In genomic region chr1:153946622-153947246, GRCh38 we compare ENCODE assay signal across 1 cellular context.
TF ChIP-seq lines count a peak whose summit lies in the region.

DENND4B (minus strand) TSS chr1:153946718; CDS start chr1:153944374, 2,344 bp downstream.

TF ChIP-seq in IMR-90, 13 proteins besides CTCF, POLR2A, EP300 and RAD21 (continued from another document):
- peak; percentile 73 for TF ChIP-seq SMC3 (IDR thresholded peaks at IDR 0.05; ENCODE audit: low read depth, low read length)
- TF ChIP-seq, protein P1, sequence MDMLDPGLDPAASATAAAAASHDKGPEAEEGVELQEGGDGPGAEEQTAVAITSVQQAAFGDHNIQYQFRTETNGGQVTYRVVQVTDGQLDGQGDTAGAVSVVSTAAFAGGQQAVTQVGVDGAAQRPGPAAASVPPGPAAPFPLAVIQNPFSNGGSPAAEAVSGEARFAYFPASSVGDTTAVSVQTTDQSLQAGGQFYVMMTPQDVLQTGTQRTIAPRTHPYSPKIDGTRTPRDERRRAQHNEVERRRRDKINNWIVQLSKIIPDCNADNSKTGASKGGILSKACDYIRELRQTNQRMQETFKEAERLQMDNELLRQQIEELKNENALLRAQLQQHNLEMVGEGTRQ (IDR thresholded peaks at IDR 0.05; ENCODE audit: low read depth, low read length) = no peak
